In the genomic region with DNA sequence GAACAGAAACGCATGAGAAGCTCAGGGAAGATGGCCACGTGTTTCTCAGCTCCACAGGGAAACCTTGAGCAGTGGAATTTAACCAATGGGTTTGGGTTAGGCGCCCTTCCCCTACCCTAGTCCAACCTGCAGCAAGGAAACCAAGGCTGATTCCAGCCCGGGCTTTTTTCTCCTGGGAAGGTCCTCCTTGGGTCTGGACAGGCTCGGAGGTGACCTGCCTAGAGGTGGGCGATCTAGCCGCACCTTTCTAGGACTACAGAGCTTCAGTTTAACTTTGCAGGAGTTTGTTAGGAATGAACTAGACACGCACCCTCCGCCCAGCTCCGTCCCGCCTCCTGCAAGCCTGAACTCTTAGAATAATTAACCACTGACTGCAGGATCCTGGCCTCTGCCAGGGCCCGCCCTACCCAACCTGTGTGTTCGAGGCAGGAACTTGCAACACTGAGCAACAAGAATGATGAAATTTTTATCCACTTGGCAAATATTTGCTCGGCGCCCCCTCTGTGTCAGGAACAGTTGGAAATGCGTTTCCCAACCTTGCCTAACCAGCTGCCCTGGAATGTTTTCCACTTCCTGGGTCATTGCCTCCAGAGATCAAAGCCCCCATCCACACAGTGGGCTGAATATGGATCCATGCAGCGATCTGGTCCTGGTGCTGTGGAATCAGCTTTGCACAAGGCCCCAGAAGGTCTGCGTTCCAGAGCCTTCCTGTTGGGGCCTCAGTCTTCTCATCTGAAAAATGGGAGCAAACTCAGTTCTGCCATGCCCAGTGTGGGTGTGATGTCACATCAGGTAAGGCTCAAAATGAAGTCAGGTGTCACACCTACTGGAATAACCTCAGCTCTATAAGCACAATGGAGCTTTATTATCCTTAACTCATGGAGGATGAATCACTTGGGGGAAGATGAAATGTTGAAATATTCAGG, we compare ENCODE assay signal across 1 cellular context.
TF ChIP-seq lines count a peak whose summit lies in the region.

No MANE protein-coding gene starts in this region.

TF ChIP-seq in K562, 482 proteins besides CTCF, POLR2A, EP300 and RAD21:
- TF ChIP-seq HDAC2 (IDR thresholded peaks at IDR 0.05), result 0 out of 2 replicates have a peak, but pooled peaks have one; percentile 23
- peak; percentile 60; the same call in 1 of the 2 replicates for TF ChIP-seq SMARCA5 (IDR thresholded peaks at IDR 0.05)
- TF ChIP-seq CEBPG (CRISPR knock-in tag; IDR thresholded peaks at IDR 0.05), result no peak
- peak in 1 of 2 experiments; percentile 46; a peak in 1 of 4 replicates for TF ChIP-seq CEBPG (tag; conservative IDR thresholded peaks at IDR 0.05 in 1 of 2, IDR thresholded peaks at IDR 0.05 in 1 of 2)
- peak; percentile 89 for TF ChIP-seq RBM25 (IDR thresholded peaks at IDR 0.05; ENCODE audit: low read depth, low read length, severe bottlenecking)
- TF ChIP-seq, protein P1, sequence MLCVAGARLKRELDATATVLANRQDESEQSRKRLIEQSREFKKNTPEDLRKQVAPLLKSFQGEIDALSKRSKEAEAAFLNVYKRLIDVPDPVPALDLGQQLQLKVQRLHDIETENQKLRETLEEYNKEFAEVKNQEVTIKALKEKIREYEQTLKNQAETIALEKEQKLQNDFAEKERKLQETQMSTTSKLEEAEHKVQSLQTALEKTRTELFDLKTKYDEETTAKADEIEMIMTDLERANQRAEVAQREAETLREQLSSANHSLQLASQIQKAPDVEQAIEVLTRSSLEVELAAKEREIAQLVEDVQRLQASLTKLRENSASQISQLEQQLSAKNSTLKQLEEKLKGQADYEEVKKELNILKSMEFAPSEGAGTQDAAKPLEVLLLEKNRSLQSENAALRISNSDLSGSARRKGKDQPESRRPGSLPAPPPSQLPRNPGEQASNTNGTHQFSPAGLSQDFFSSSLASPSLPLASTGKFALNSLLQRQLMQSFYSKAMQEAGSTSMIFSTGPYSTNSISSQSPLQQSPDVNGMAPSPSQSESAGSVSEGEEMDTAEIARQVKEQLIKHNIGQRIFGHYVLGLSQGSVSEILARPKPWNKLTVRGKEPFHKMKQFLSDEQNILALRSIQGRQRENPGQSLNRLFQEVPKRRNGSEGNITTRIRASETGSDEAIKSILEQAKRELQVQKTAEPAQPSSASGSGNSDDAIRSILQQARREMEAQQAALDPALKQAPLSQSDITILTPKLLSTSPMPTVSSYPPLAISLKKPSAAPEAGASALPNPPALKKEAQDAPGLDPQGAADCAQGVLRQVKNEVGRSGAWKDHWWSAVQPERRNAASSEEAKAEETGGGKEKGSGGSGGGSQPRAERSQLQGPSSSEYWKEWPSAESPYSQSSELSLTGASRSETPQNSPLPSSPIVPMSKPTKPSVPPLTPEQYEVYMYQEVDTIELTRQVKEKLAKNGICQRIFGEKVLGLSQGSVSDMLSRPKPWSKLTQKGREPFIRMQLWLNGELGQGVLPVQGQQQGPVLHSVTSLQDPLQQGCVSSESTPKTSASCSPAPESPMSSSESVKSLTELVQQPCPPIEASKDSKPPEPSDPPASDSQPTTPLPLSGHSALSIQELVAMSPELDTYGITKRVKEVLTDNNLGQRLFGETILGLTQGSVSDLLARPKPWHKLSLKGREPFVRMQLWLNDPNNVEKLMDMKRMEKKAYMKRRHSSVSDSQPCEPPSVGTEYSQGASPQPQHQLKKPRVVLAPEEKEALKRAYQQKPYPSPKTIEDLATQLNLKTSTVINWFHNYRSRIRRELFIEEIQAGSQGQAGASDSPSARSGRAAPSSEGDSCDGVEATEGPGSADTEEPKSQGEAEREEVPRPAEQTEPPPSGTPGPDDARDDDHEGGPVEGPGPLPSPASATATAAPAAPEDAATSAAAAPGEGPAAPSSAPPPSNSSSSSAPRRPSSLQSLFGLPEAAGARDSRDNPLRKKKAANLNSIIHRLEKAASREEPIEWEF (CRISPR knock-in tag; IDR thresholded peaks at IDR 0.05), result no peak
- peak; percentile 66 for TF ChIP-seq ADNP (tag; IDR thresholded peaks at IDR 0.05)
- no peak for TF ChIP-seq FOSL1 (tag; conservative IDR thresholded peaks at IDR 0.05)
- TF ChIP-seq RBM34 (IDR thresholded peaks at IDR 0.05; ENCODE audit: borderline replicate concordance, insufficient read depth, low read length), result no peak
- 0 out of 4 replicates have a peak, but pooled peaks of 1 of the 2 experiments have one; percentile 25 for TF ChIP-seq RCOR1 (IDR thresholded peaks at IDR 0.05; ENCODE audit: borderline replicate concordance in 1 of 2, low read depth in 2 of 2, low read length in 2 of 2)
- TF ChIP-seq BCOR (IDR thresholded peaks at IDR 0.05), result peak; percentile 90
- TF ChIP-seq KDM1A (IDR thresholded peaks at IDR 0.05), result peak; percentile 56 to 66; a peak in 3 of 4 replicates
